9 cellular contexts compared by ENCODE assay signal in genomic region chr22:20013382-20013871, GRCh38. TPM values are rescaled to one million over a fixed set of nuclear protein-coding genes. Genes with fewer than 3 reads are reported as not detected.
A peak's percentile ranks its signal among the peaks of the same experiment; 100 is the strongest.
DNase-seq lines count a peak whose midpoint lies in the region; ATAC-seq, FAIRE-seq and TF ChIP-seq lines count a peak whose summit lies in the region.
"Had no signal": no experiment of that assay in that cellular context is flagged by ENCODE, and none has a peak within 500 bp of the region (broad histone marks: within the 10 kb centered on the region; RNA-seq: fewer than 3 reads in every experiment).

No MANE protein-coding gene starts in this region.

- intact Hi-C loops in Panc1 (cut with micrococcal nuclease; ENCODE audit: unreplicated experiment) (loop anchor here (5.0 kb wide), 1 partner anchor 41 kb away; no protein-coding TSS in a partner anchor), dorsolateral prefrontal cortex (cut with DNase I) (loop anchor here (2.0 kb wide), 1 partner anchor 43 kb away; no protein-coding TSS in a partner anchor)

- CTCF ChIA-PET in Panc1 (lab: Charles Lee): interaction anchor here (0.6 to 1.3 kb wide), 4 partner anchors 13 to 290 kb away, joined by 4 to 10 read pairs (median 6); no protein-coding TSS in a partner anchor

- no peak for FAIRE-seq in RCC 7860 (lab: Jason Lieb, UNC)

- H3K4me3 ChIP-seq in Panc1 (ENCODE audit: low read depth in 2 of 2, low read length in 2 of 2) (no peak overlapping the region), dorsolateral prefrontal cortex (peak overlapping the region in 2 of 59 donors; percentile 13 to 27)

- DNase-seq in activated gamma-delta T cell treated with Interleukin-2 at 50 U/mL for 16 hours: peak; percentile 45
- no peak for DNase-seq in activated gamma-delta T cell (lab: John Stamatoyannopoulos, UW)
- DNase-seq in Panc1 (ENCODE audit: low read depth, low spot score): no peak
- DNase-seq in dorsolateral prefrontal cortex: peak in 9 of 10 donors; percentile 45 to 79 (median 68)
- DNase-seq in mesothelial cell of epicardium (ENCODE audit: low spot score in 2 of 2, unreplicated experiment in 2 of 2): peak; percentile 58 to 81
- no peak for DNase-seq in RCC 7860 (ENCODE audit: low spot score)

- H3K27ac Mint-ChIP-seq in mesothelial cell of epicardium: no peak overlapping the region
- H3K27ac Mint-ChIP-seq: activated naive CD8-positive, alpha-beta T cell had no signal

- 0 out of 2 replicates have a peak, but pooled peaks have one; percentile 51 for ATAC-seq in Panc1
- ATAC-seq in GM18502 (IDR thresholded peaks at IDR 0.05; ENCODE audit: poor library complexity, unreplicated experiment): no peak
- ATAC-seq in GM21737 (IDR thresholded peaks at IDR 0.05; ENCODE audit: unreplicated experiment): no peak

- POLR2A ChIA-PET in Panc1 (lab: Charles Lee): no interaction called here

- BruUV-seq in Panc1 (replicated peaks; lab: Mats Ljungman, UMichigan): no TSS peak

- peak; percentile 88 for TF ChIP-seq CTCF in Panc1 (IDR thresholded peaks at IDR 0.05)
- TF ChIP-seq CTCF in dorsolateral prefrontal cortex (IDR thresholded peaks at IDR 0.05 in 54 of 56, conservative IDR thresholded peaks at IDR 0.05 in 2 of 56; ENCODE audit: low read depth in 1 of 56, partially characterized antibody in 56 of 56): peak; percentile 46 to 90 (median 80)
- TF ChIP-seq CTCF in mesothelial cell of epicardium (IDR thresholded peaks at IDR 0.05; ENCODE audit: unreplicated experiment): peak; percentile 37

- H3K4me1 Mint-ChIP-seq in mesothelial cell of epicardium: no peaks in the 10 kb centered on the region

- H3K4me3 Mint-ChIP-seq in mesothelial cell of epicardium: no peak overlapping the region
- H3K4me3 Mint-ChIP-seq: activated naive CD8-positive, alpha-beta T cell had no signal

- H3K27me3 Mint-ChIP-seq in mesothelial cell of epicardium (ENCODE audit: low read depth): peaks cover 39% of the 10 kb centered on the region
- H3K27me3 Mint-ChIP-seq: activated naive CD8-positive, alpha-beta T cell had no signal

- H3K36me3 Mint-ChIP-seq in mesothelial cell of epicardium: no peaks in the 10 kb centered on the region
- H3K36me3 Mint-ChIP-seq: activated naive CD8-positive, alpha-beta T cell had no signal

- H3K36me3 ChIP-seq in Panc1 (ENCODE audit: control insufficient read depth, insufficient read depth, low read length): no peaks in the 10 kb centered on the region; the same call in 1 of the 2 replicates

- no peaks in the 10 kb centered on the region for H3K9me3 Mint-ChIP-seq in mesothelial cell of epicardium

- no peaks in the 10 kb centered on the region for H3K27me3 ChIP-seq in Panc1 (ENCODE audit: control insufficient read depth, insufficient read depth, low read length)
- H3K27me3 ChIP-seq in dorsolateral prefrontal cortex: no peaks in the 10 kb centered on the region

- no peak overlapping the region for H3K27ac ChIP-seq in Panc1 (ENCODE audit: low read length)
- H3K27ac ChIP-seq in dorsolateral prefrontal cortex: peak overlapping the region in 5 of 59 donors; percentile 14 to 83 (median 31)

- in situ Hi-C loops in Panc1 (cut with HindIII; ENCODE audit: low pct_unique_long_range_greater_than_20kb, low sequenced_read_pairs): no loop called here

- H3K4me1 ChIP-seq in Panc1 (ENCODE audit: control insufficient read depth, insufficient read depth, low read length): no peaks in the 10 kb centered on the region

- H3K9me3 ChIP-seq in Panc1 (ENCODE audit: control insufficient read depth, insufficient read depth, low read depth, low read length): no peaks in the 10 kb centered on the region

RNA-seq across cellular contexts. Expression of gene ARVCF, which starts 3.2 kb away (rescaled TPM):
- total RNA-seq in Panc1 (2021; ENCODE audit: unreplicated experiment) (8.2 TPM), dorsolateral prefrontal cortex (10 to 100 TPM; 14.8 to 57.2 (median 32.4) TPM), mesothelial cell of epicardium (38.4 to 43.8 TPM (median 41.2 TPM) in 3 replicates)
- 11.1 TPM for polyA plus RNA-seq in Panc1 (2012; ENCODE audit: insufficient read length)

RNA-seq across cellular contexts. Expression of gene TANGO2, which starts 7.5 kb away (rescaled TPM):
- total RNA-seq in Panc1 (2021; ENCODE audit: unreplicated experiment): 32.2 TPM
- polyA plus RNA-seq in Panc1 (2012; ENCODE audit: insufficient read length): 38.0 TPM
- total RNA-seq in dorsolateral prefrontal cortex: 10 to 100 TPM; 45.5 to 81.1 (median 59.7) TPM
- 13.4 to 17.5 TPM (median 15.6 TPM) in 3 replicates for total RNA-seq in mesothelial cell of epicardium

Comparison
In these comparisons a context has a peak if more than half of its experiments do, and no peak if none do; other contexts are left out.
1. DNase-seq: peak in activated gamma-delta T cell treated with Interleukin-2 at 50 U/mL for 16 hours (single experiment), dorsolateral prefrontal cortex (9 of 10) and mesothelial cell of epicardium (2 of 2); none in activated gamma-delta T cell (single experiment), Panc1 (single experiment) and RCC 7860 (single experiment).
2. CTCF ChIP-seq: peak in every context shown above with its lines; median percentile 88 in Panc1; 80 in dorsolateral prefrontal cortex; 37 in mesothelial cell of epicardium.